5 cellular contexts compared by ENCODE assay signal in the genomic region with DNA sequence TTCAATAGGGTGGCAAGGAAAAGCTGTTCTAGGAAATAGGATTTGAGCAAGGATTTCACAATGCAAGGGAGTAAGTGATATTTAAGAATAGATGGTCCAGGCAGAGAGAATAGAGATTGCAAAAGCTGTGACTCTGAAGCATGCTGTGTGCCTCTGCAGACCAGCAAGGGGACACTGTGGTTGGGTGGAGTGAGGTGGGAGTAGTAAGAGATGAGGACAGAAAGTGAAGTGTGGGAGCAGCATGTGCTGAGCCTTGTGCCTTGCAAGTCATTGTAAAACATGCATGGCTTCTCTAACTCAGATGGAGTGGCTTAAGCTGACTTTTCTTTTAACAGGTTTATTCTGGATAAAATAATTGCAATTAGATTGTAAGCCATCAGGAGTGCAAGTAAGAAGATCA.
"Had no signal": no experiment of that assay in that cellular context is flagged by ENCODE, and none has a peak within 500 bp of the region (broad histone marks: within the 10 kb centered on the region; RNA-seq: fewer than 3 reads in every experiment).

No MANE protein-coding gene starts in this region.

- DNase-seq: IMR-90, KBM-7, KG1 had no signal

- H3K27ac ChIP-seq: HL-60 had no signal

- H3K4me3 ChIP-seq: K562 had no signal
